ENCODE assay signal across 1 cellular context in genomic region chr19:38676878-38677646, GRCh38.
TF ChIP-seq lines count a peak whose summit lies in the region.

No MANE protein-coding gene starts in this region.

TF ChIP-seq in HEK293, 187 proteins besides CTCF, POLR2A, EP300 and RAD21 (continued from another document):
- TF ChIP-seq ZBTB11 (tag by site-specific recombination; conservative IDR thresholded peaks at IDR 0.05; ENCODE audit: low read depth), result no peak
TF ChIP-seq in HEK293: peak in this region for 3.
